In the genomic region with DNA sequence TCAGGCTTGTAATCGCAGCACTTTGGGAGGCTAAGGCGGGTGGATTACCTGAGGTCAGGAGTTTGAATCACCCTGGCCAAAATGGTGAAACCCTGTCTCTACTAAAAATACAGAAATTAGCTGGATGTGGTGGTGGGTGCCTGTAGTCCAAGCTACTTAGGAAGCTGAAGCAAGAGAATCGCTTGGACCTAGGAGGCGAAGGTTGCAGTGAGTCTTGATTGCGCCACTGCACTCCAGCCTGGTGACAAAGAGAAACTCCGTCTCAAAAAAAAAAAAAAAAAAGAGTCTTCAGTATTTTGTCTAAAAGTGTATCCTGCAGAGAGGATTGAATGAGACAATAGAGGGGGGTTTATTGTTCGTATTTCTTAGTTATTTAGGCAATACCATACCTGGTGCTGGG, we compare ENCODE assay signal across 22 cellular contexts. TPM values are rescaled to one million over a fixed set of nuclear protein-coding genes. Genes with fewer than 3 reads are reported as not detected.
DNase-seq lines count a peak whose midpoint lies in the region; ATAC-seq, FAIRE-seq and TF ChIP-seq lines count a peak whose summit lies in the region.
"Had no signal": no experiment of that assay in that cellular context is flagged by ENCODE, and none has a peak within 500 bp of the region (broad histone marks: within the 10 kb centered on the region; RNA-seq: fewer than 3 reads in every experiment).

No MANE protein-coding gene starts in this region.

- no peak for DNase-seq in H1 (ENCODE audit: low read depth in 1 of 2, low spot score in 2 of 2)
- DNase-seq in posterior vena cava (ENCODE audit: low spot score) = peak; percentile 43
- DNase-seq in NCI-H1694 treated with DMSO at 0.1 percent for 48 hours (lab: John Stamatoyannopoulos, UW) = no peak
- DNase-seq: ACHN; AML-193; BE2C; Calu3; CD4-positive, alpha-beta memory T cell; COR-L47; DMS53; DMS79 treated with DMSO at 0.1 percent for 48 hours; GF-D8; GM23248; H9 had no signal

- no peak for TF ChIP-seq POLR2A in H1 (IDR thresholded peaks at IDR 0.05; ENCODE audit: control extremely low read depth in 1 of 2, low read depth in 2 of 2, low read length in 2 of 2)

- no peaks in the 10 kb centered on the region for H3K79me2 ChIP-seq in H1 (ENCODE audit: control insufficient read depth in 1 of 2, insufficient read depth in 2 of 2, low read length in 2 of 2)

- no peak overlapping the region for H4K91ac ChIP-seq in H1 (replicated peaks; ENCODE audit: insufficient read length, low read length)

- H3K4ac ChIP-seq in H1 (replicated peaks; ENCODE audit: insufficient read length, low read depth, low read length) = no peak overlapping the region

- H3K4me3 ChIP-seq in H1 (ENCODE audit: extremely low read depth in 1 of 4, insufficient read depth in 2 of 4, low read depth in 3 of 4, low read length in 4 of 4) = no peak overlapping the region
- H3K4me3 ChIP-seq: BLaER1 treated with 17β-estradiol and CSF1 and Interleukin-3, amounts not matched to agents 10 nM and 100 nM; GM23248 had no signal

- H3K27ac ChIP-seq in C4-2B (peak overlapping the region; percentile 73), H1 (ENCODE audit: low read depth, low read length) (no peak overlapping the region)
- H3K27ac ChIP-seq: BLaER1 treated with 17β-estradiol and CSF1 and Interleukin-3, amounts not matched to agents 10 nM and 100 nM; GM23248 had no signal

- H2AK5ac ChIP-seq in H1 (ENCODE audit: low read depth, low read length) = no peak overlapping the region

- no peak overlapping the region for H4K5ac ChIP-seq in H1 (ENCODE audit: insufficient read length, low read depth, low read length)

- H3K14ac ChIP-seq in H1 (ENCODE audit: insufficient read length) = no peak overlapping the region

- H3K27me3 ChIP-seq in H1 (replicated peaks in 1 of 4; ENCODE audit: control insufficient read depth in 3 of 4, extremely low read depth in 1 of 4, insufficient read depth in 3 of 4, low read length in 3 of 4) = no peaks in the 10 kb centered on the region
- H3K27me3 ChIP-seq: BE2C; BLaER1 treated with 17β-estradiol and CSF1 and Interleukin-3, amounts not matched to agents 10 nM and 100 nM had no signal

- CTCF ChIA-PET in H1 (lab: Charles Lee; ENCODE audit: partially characterized antibody) = interaction anchor here (0.9 to 2.3 kb wide), 4 partner anchors 22 to 339 kb away, joined by 3 to 7 read pairs (median 5); no protein-coding TSS in a partner anchor

- H2BK20ac ChIP-seq in H1 (ENCODE audit: low read length) = no peak overlapping the region

- no peak overlapping the region for H3K4me2 ChIP-seq in H1 (ENCODE audit: insufficient read depth in 1 of 2, low read depth in 2 of 2, low read length in 2 of 2)
- H3K4me2 ChIP-seq: BLaER1 treated with 17β-estradiol and CSF1 and Interleukin-3, amounts not matched to agents 10 nM and 100 nM had no signal

- no peaks in the 10 kb centered on the region for H3K23me2 ChIP-seq in H1 (ENCODE audit: low read depth, low read length)

- H2BK12ac ChIP-seq in H1 (ENCODE audit: low read depth, low read length) = no peak overlapping the region

- intact Hi-C loops in posterior vena cava (cut with DNase I) = no loop called here

- no peaks in the 10 kb centered on the region for H3K79me1 ChIP-seq in H1 (ENCODE audit: low read depth, low read length)

- H3K9me3 ChIP-seq in H1 (ENCODE audit: insufficient read depth in 2 of 2, low read depth in 1 of 2, low read length in 1 of 2) = no peaks in the 10 kb centered on the region
- H3K9me3 ChIP-seq: BE2C; BLaER1 treated with 17β-estradiol and CSF1 and Interleukin-3, amounts not matched to agents 10 nM and 100 nM had no signal

- no peak for TF ChIP-seq RAD21 in H1 (IDR thresholded peaks at IDR 0.05 in 1 of 2, conservative IDR thresholded peaks at IDR 0.05 in 1 of 2; ENCODE audit: low read depth in 2 of 2, low read length in 2 of 2)

- no peak overlapping the region for H3K23ac ChIP-seq in H1 (ENCODE audit: insufficient read length)

- TF ChIP-seq CTCF in C4-2B (conservative IDR thresholded peaks at IDR 0.05) (no peak), H1 (IDR thresholded peaks at IDR 0.05; ENCODE audit: control extremely low read depth in 1 of 3, insufficient read depth in 1 of 3, low read depth in 1 of 3, low read length in 3 of 3) (no peak)

- WGBS in H1 (ENCODE audit: extremely low coverage in 1 of 2, insufficient coverage in 1 of 2, insufficient read length in 1 of 2, insufficient replicate concordance in 2 of 2, low coverage in 1 of 2, low lambda C conversion rate in 2 of 2, missing lambda C conversion rate in 1 of 2), 2 experiments = 83% methylated on average over 7 of the region's 7 CpGs; no CpG with 5 or more reads in 1 of the 2 experiments

- no peaks in the 10 kb centered on the region for H4K20me1 ChIP-seq in H1 (replicated peaks in 1 of 2; ENCODE audit: control insufficient read depth in 1 of 2, insufficient read depth in 2 of 2, low read length in 2 of 2)
- H4K20me1 ChIP-seq: BLaER1 treated with 17β-estradiol and CSF1 and Interleukin-3, amounts not matched to agents 10 nM and 100 nM had no signal

- peaks cover 0 to 1% (median 0%) of the 10 kb centered on the region in 4 experiments; a peak in 1 of 7 replicates for H3K4me1 ChIP-seq in H1 (replicated peaks in 1 of 4; ENCODE audit: control insufficient read depth in 3 of 4, insufficient read depth in 4 of 4, low read length in 3 of 4)
- H3K4me1 ChIP-seq: BE2C; BLaER1 treated with 17β-estradiol and CSF1 and Interleukin-3, amounts not matched to agents 10 nM and 100 nM had no signal

- no peak overlapping the region for H2BK5ac ChIP-seq in H1 (ENCODE audit: low read depth, low read length)

- FAIRE-seq in H1 (lab: Jason Lieb, UNC) = no peak
- FAIRE-seq: GM12891, GM18507 had no signal

- no peak for TF ChIP-seq EP300 in H1 (IDR thresholded peaks at IDR 0.05; ENCODE audit: borderline replicate concordance in 1 of 2, low read depth in 2 of 2, low read length in 2 of 2)

- H2BK120ac ChIP-seq in H1 (replicated peaks; ENCODE audit: low read depth, low read length) = no peak overlapping the region

- no peak overlapping the region for H3K18ac ChIP-seq in H1 (ENCODE audit: extremely low read depth, low read length)

- no peak overlapping the region for H3K56ac ChIP-seq in H1 (replicated peaks; ENCODE audit: insufficient read length, low read depth, low read length)

- ATAC-seq in GM19467 (IDR thresholded peaks at IDR 0.05; ENCODE audit: unreplicated experiment) (no peak), HG03097 (IDR thresholded peaks at IDR 0.05; ENCODE audit: low FRiP score, unreplicated experiment) (no peak)
- ATAC-seq: HCT116 had no signal

- H2BK15ac ChIP-seq in H1 (ENCODE audit: low read length) = no peak overlapping the region

- no peak overlapping the region for H3K9ac ChIP-seq in H1 (replicated peaks in 1 of 4; ENCODE audit: extremely low read depth in 1 of 4, low read depth in 3 of 4, low read length in 3 of 4)
- H3K9ac ChIP-seq: BLaER1 treated with 17β-estradiol and CSF1 and Interleukin-3, amounts not matched to agents 10 nM and 100 nM; GM23248 had no signal

- POLR2A ChIA-PET in H1 (lab: Charles Lee; ENCODE audit: partially characterized antibody) = no interaction called here

- no peak overlapping the region for H4K8ac ChIP-seq in H1 (ENCODE audit: extremely low read depth, insufficient read depth, low read length)

- no peaks in the 10 kb centered on the region for H3K36me3 ChIP-seq in H1 (ENCODE audit: control insufficient read depth in 2 of 4, insufficient read depth in 4 of 4, low read length in 3 of 4)
- H3K36me3 ChIP-seq: BE2C; BLaER1 treated with 17β-estradiol and CSF1 and Interleukin-3, amounts not matched to agents 10 nM and 100 nM had no signal

- no peak overlapping the region for H2AFZ ChIP-seq in H1 (ENCODE audit: low read length)
- H2AFZ ChIP-seq: GM23248 had no signal

TF ChIP-seq in H1, 55 proteins besides CTCF, POLR2A, EP300 and RAD21:
- TF ChIP-seq CEBPB (IDR thresholded peaks at IDR 0.05; ENCODE audit: low read depth, low read length) (peak; percentile 71; the same call in 1 of the 2 replicates), TBP (IDR thresholded peaks at IDR 0.05; ENCODE audit: low read depth, low read length) (no peak), POLR2AphosphoS5 (IDR thresholded peaks at IDR 0.05; ENCODE audit: low read depth, low read length) (no peak), NANOG (IDR thresholded peaks at IDR 0.05; ENCODE audit: insufficient read depth, low read depth, low read length, poor library complexity, severe bottlenecking) (no peak)
- TF ChIP-seq, protein P1, sequence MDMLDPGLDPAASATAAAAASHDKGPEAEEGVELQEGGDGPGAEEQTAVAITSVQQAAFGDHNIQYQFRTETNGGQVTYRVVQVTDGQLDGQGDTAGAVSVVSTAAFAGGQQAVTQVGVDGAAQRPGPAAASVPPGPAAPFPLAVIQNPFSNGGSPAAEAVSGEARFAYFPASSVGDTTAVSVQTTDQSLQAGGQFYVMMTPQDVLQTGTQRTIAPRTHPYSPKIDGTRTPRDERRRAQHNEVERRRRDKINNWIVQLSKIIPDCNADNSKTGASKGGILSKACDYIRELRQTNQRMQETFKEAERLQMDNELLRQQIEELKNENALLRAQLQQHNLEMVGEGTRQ (IDR thresholded peaks at IDR 0.05; ENCODE audit: low read length) = no peak

RNA-seq across cellular contexts. Expression of a gene that starts 25.3 kb away (rescaled TPM):
- 0.17 and 0.20 TPM in 2 replicates for total RNA-seq in H1 (2021; fragmentation: NEBNext Ultra II Directional; extraction: Animal tissue kit (Norgen Biotek cat#: 25700))
- polyA plus RNA-seq in H1 (2011; rRNA removed) = 0.05 and 0.08 TPM in 2 replicates
- 0.05 TPM for polyA plus RNA-seq in H1 (2011; cell fraction: cytosol; rRNA removed)
- polyA plus RNA-seq in H1 (2011; cell fraction: nucleus; rRNA removed) = not detected
- polyA plus RNA-seq in H1 (2012, experiment 1 of 2) = 0.08 to 0.19 TPM in 2 of 4 replicates, not detected in the others
- polyA plus RNA-seq in H1 (2012, experiment 2 of 2) = 0.07 TPM
- polyA plus RNA-seq in H1 (2013, experiment 1 of 2) = 0.10 TPM
- polyA plus RNA-seq in H1 (2013, experiment 2 of 2) = 0.06 TPM
- 0.09 TPM in 1 of 2 replicates, not detected in the other for polyA minus RNA-seq in H1 (2011; rRNA and poly(A)+ RNA removed)
- not detected for polyA minus RNA-seq in H1 (2011; cell fraction: cytosol; rRNA and poly(A)+ RNA removed)
- polyA minus RNA-seq in H1 (2011; cell fraction: nucleus; rRNA and poly(A)+ RNA removed) = 0.30 TPM
- total RNA-seq in posterior vena cava = under 1 TPM in 1 of 2 donors, not detected in 1; 0.23 TPM
- total RNA-seq: CD4-positive, alpha-beta memory T cell; G401; GM23248 had no signal
- polyA plus RNA-seq: CD4-positive, alpha-beta memory T cell had no signal

RNA-seq across cellular contexts. Expression of a gene that starts 25.7 kb away (rescaled TPM):
- total RNA-seq in H1 (2021; fragmentation: NEBNext Ultra II Directional; extraction: Animal tissue kit (Norgen Biotek cat#: 25700)) = not detected in 2 replicates
- 0.02 and 0.05 TPM in 2 replicates for polyA plus RNA-seq in H1 (2011; rRNA removed)
- polyA plus RNA-seq in H1 (2011; cell fraction: cytosol; rRNA removed) = 0.05 TPM
- 0.04 TPM for polyA plus RNA-seq in H1 (2011; cell fraction: nucleus; rRNA removed)
- polyA plus RNA-seq in H1 (2012, experiment 1 of 2) = 0.08 TPM in 1 of 4 replicates, not detected in the others
- polyA plus RNA-seq in H1 (2012, experiment 2 of 2) = not detected
- 0.02 TPM for polyA plus RNA-seq in H1 (2013, experiment 1 of 2)
- 0.09 TPM for polyA plus RNA-seq in H1 (2013, experiment 2 of 2)
- 0.05 TPM in 1 of 2 replicates, not detected in the other for polyA minus RNA-seq in H1 (2011; rRNA and poly(A)+ RNA removed)
- not detected for polyA minus RNA-seq in H1 (2011; cell fraction: cytosol; rRNA and poly(A)+ RNA removed)
- polyA minus RNA-seq in H1 (2011; cell fraction: nucleus; rRNA and poly(A)+ RNA removed) = 0.10 TPM
- not detected for total RNA-seq in posterior vena cava
- total RNA-seq: CD4-positive, alpha-beta memory T cell; G401; GM23248 had no signal
- polyA plus RNA-seq: CD4-positive, alpha-beta memory T cell; GM23248 had no signal
